18 cellular contexts compared by ENCODE assay signal in genomic region chr1:186235696-186236095, GRCh38.
A peak's percentile ranks its signal among the peaks of the same experiment; 100 is the strongest.
DNase-seq lines count a peak whose midpoint lies in the region; ATAC-seq and TF ChIP-seq lines count a peak whose summit lies in the region.
"Had no signal": no experiment of that assay in that cellular context is flagged by ENCODE, and none has a peak within 500 bp of the region (broad histone marks: within the 10 kb centered on the region; RNA-seq: fewer than 3 reads in every experiment).

No MANE protein-coding gene starts in this region.

- no peaks in the 10 kb centered on the region for H3K9me3 Mint-ChIP-seq in endodermal cell
- H3K9me3 Mint-ChIP-seq: CD4-positive, alpha-beta T cell; CD8-positive, alpha-beta T cell had no signal

- H3K9ac ChIP-seq in SK-N-SH (no peak overlapping the region), HCT116 (ENCODE audit: low read length) (no peak overlapping the region), mesendoderm (ENCODE audit: low read length) (no peak overlapping the region), endodermal cell (ENCODE audit: extremely low read depth, low read length, poor library complexity, severe bottlenecking) (no peak overlapping the region)
- H3K9ac ChIP-seq: BLaER1 treated with 17β-estradiol and CSF1 and Interleukin-3, amounts not matched to agents 10 nM and 100 nM had no signal

- H3K4me1 ChIP-seq in SK-N-SH (ENCODE audit: control insufficient read depth in 1 of 2, insufficient read depth in 2 of 2, low read depth in 1 of 2, low read length in 1 of 2): peaks cover 0 to 5% of the 10 kb centered on the region in 2 experiments; a peak in 2 of 4 replicates
- H3K4me1 ChIP-seq in HCT116 (ENCODE audit: control insufficient read depth in 1 of 2, insufficient read depth in 2 of 2, low read length in 2 of 2): peaks cover 5 to 21% of the 10 kb centered on the region in 2 experiments; a peak in 3 of 4 replicates
- no peaks in the 10 kb centered on the region for H3K4me1 ChIP-seq in mesendoderm (ENCODE audit: control insufficient read depth, low read depth, low read length)
- no peaks in the 10 kb centered on the region for H3K4me1 ChIP-seq in endodermal cell (ENCODE audit: control insufficient read depth, insufficient read depth, low read length)
- H3K4me1 ChIP-seq: BLaER1 treated with 17β-estradiol and CSF1 and Interleukin-3, amounts not matched to agents 10 nM and 100 nM; Caco-2 had no signal

- TF ChIP-seq RAD21 in SK-N-SH (IDR thresholded peaks at IDR 0.05; ENCODE audit: low read length) (no peak), HCT116 (IDR thresholded peaks at IDR 0.05; ENCODE audit: low read depth) (no peak)

- no peaks in the 10 kb centered on the region for H3K27me3 ChIP-seq in SK-N-SH (ENCODE audit: insufficient read depth)
- no peaks in the 10 kb centered on the region for H3K27me3 ChIP-seq in HCT116 (ENCODE audit: insufficient read depth, low read length)
- H3K27me3 ChIP-seq in mesendoderm (ENCODE audit: insufficient read depth, low read length, poor library complexity): no peaks in the 10 kb centered on the region
- H3K27me3 ChIP-seq in endodermal cell (ENCODE audit: control insufficient read depth, insufficient read depth, low read length, poor library complexity, severe bottlenecking): no peaks in the 10 kb centered on the region
- H3K27me3 ChIP-seq: BLaER1 treated with 17β-estradiol and CSF1 and Interleukin-3, amounts not matched to agents 10 nM and 100 nM had no signal

- intact Hi-C loops in HCT116 (cut with micrococcal nuclease): no loop called here

- no TSS peak for BruUV-seq in HCT116 (replicated peaks; lab: Mats Ljungman, UMichigan)

- H3K4me2 ChIP-seq in SK-N-SH (no peak overlapping the region), HCT116 (ENCODE audit: low read length) (no peak overlapping the region), mesendoderm (ENCODE audit: low read length) (no peak overlapping the region)
- H3K4me2 ChIP-seq: BLaER1 treated with 17β-estradiol and CSF1 and Interleukin-3, amounts not matched to agents 10 nM and 100 nM had no signal

- H2AFZ ChIP-seq in SK-N-SH (ENCODE audit: low read depth): peak overlapping the region; percentile 63; the same call in 1 of the 2 replicates
- H2AFZ ChIP-seq in HCT116 (ENCODE audit: low read depth, low read length, poor library complexity, severe bottlenecking): peak overlapping the region; percentile 12

- H3K4me1 Mint-ChIP-seq in endodermal cell: no peaks in the 10 kb centered on the region
- H3K4me1 Mint-ChIP-seq: B cell had no signal

- H3K56ac ChIP-seq in mesendoderm (ENCODE audit: low read length): no peak overlapping the region

- no peak for TF ChIP-seq POLR2A in HCT116 (IDR thresholded peaks at IDR 0.05; ENCODE audit: borderline replicate concordance, extremely low read depth, insufficient read depth, insufficient read length)

- POLR2A ChIA-PET in SK-N-SH (lab: Yijun Ruan, JAX): no interaction called here
- POLR2A ChIA-PET in HCT116 (lab: Charles Lee): no interaction called here

- H3K9me3 ChIP-seq in SK-N-SH: no peaks in the 10 kb centered on the region
- H3K9me3 ChIP-seq in HCT116 (ENCODE audit: control insufficient read depth in 1 of 2, insufficient read depth in 1 of 2, low read depth in 1 of 2, low read length in 2 of 2): no peaks in the 10 kb centered on the region
- H3K9me3 ChIP-seq in endodermal cell (ENCODE audit: control insufficient read depth, low read length): no peaks in the 10 kb centered on the region
- H3K9me3 ChIP-seq: A549; BLaER1 treated with 17β-estradiol and CSF1 and Interleukin-3, amounts not matched to agents 10 nM and 100 nM; Caco-2 had no signal

- no peak for TF ChIP-seq CTCF in SK-N-SH (IDR thresholded peaks at IDR 0.05)
- no peak for TF ChIP-seq CTCF in HCT116 (IDR thresholded peaks at IDR 0.05 in 2 of 3, conservative IDR thresholded peaks at IDR 0.05 in 1 of 3; ENCODE audit: borderline replicate concordance in 1 of 3, insufficient read depth in 1 of 3, low read depth in 2 of 3, low read length in 2 of 3)
- no peak for TF ChIP-seq CTCF in endodermal cell (conservative IDR thresholded peaks at IDR 0.05)

- no peak overlapping the region for H3K4ac ChIP-seq in mesendoderm (ENCODE audit: low read depth, low read length)

- no peak overlapping the region for H3K27ac ChIP-seq in SK-N-SH (ENCODE audit: low read depth in 2 of 2, low read length in 1 of 2)
- H3K27ac ChIP-seq in HCT116 (ENCODE audit: low read depth, low read length): no peak overlapping the region
- no peak overlapping the region for H3K27ac ChIP-seq in mesendoderm (ENCODE audit: low read depth, low read length)
- no peak overlapping the region for H3K27ac ChIP-seq in endodermal cell (ENCODE audit: low read depth, low read length)
- H3K27ac ChIP-seq: 22Rv1; BLaER1 treated with 17β-estradiol and CSF1 and Interleukin-3, amounts not matched to agents 10 nM and 100 nM; C4-2B had no signal

- H3K18ac ChIP-seq in mesendoderm (ENCODE audit: low read length): no peak overlapping the region

- no peaks in the 10 kb centered on the region for H3K36me3 ChIP-seq in SK-N-SH (replicated peaks in 1 of 2; ENCODE audit: control insufficient read depth in 1 of 2, insufficient read depth in 2 of 2, low read length in 1 of 2)
- H3K36me3 ChIP-seq in HCT116 (ENCODE audit: control insufficient read depth in 1 of 2, insufficient read depth in 2 of 2, low read length in 2 of 2): no peaks in the 10 kb centered on the region
- H3K36me3 ChIP-seq in mesendoderm (ENCODE audit: control insufficient read depth, insufficient read depth, low read length): no peaks in the 10 kb centered on the region
- H3K36me3 ChIP-seq in endodermal cell (ENCODE audit: control insufficient read depth, insufficient read depth, low read length): no peaks in the 10 kb centered on the region
- H3K36me3 ChIP-seq: BLaER1 treated with 17β-estradiol and CSF1 and Interleukin-3, amounts not matched to agents 10 nM and 100 nM had no signal

- H3K23ac ChIP-seq in mesendoderm (ENCODE audit: low read length): no peak overlapping the region

- H2BK15ac ChIP-seq in mesendoderm (replicated peaks; ENCODE audit: low read depth): peak overlapping the region; percentile 78

- H3K9me2 ChIP-seq in SK-N-SH: no peaks in the 10 kb centered on the region
- H3K9me2 ChIP-seq in HCT116 (ENCODE audit: insufficient read depth): no peaks in the 10 kb centered on the region

- no peak overlapping the region for H2BK120ac ChIP-seq in mesendoderm (ENCODE audit: low read depth, low read length)

- H3K36me3 Mint-ChIP-seq in endodermal cell (ENCODE audit: low read depth): no peaks in the 10 kb centered on the region
- H3K36me3 Mint-ChIP-seq: CD8-positive, alpha-beta T cell had no signal

- H3K4me3 ChIP-seq in SK-N-SH (ENCODE audit: low read depth in 2 of 2, low read length in 1 of 2): no peak overlapping the region
- H3K4me3 ChIP-seq in HCT116 (replicated peaks in 1 of 2; ENCODE audit: low read depth in 1 of 2, low read length in 2 of 2): no peak overlapping the region
- no peak overlapping the region for H3K4me3 ChIP-seq in mesendoderm (ENCODE audit: low read length)
- H3K4me3 ChIP-seq in endodermal cell (ENCODE audit: low read length): no peak overlapping the region
- H3K4me3 ChIP-seq: A549; BLaER1 treated with 17β-estradiol and CSF1 and Interleukin-3, amounts not matched to agents 10 nM and 100 nM had no signal

- no peaks in the 10 kb centered on the region for H3F3A ChIP-seq in SK-N-SH (replicated peaks; ENCODE audit: insufficient read depth)

- H3K79me2 ChIP-seq in SK-N-SH (ENCODE audit: insufficient read depth) (no peaks in the 10 kb centered on the region), HCT116 (ENCODE audit: insufficient read depth, low read length) (no peaks in the 10 kb centered on the region), mesendoderm (ENCODE audit: control insufficient read depth, insufficient read depth, low read length) (no peaks in the 10 kb centered on the region)

- no peak for TF ChIP-seq EP300 in SK-N-SH (IDR thresholded peaks at IDR 0.05; ENCODE audit: borderline replicate concordance in 1 of 2, low read depth in 1 of 2, low read length in 1 of 2)

- RAD21 ChIA-PET in HCT116 (lab: Charles Lee; ENCODE audit: low non-redundant PET in 1 of 2, low total read pairs in 2 of 2, uncharacterized antibody in 2 of 2, unreplicated experiment in 2 of 2): no interaction called here

- CTCF ChIA-PET in SK-N-SH (lab: Yijun Ruan, JAX) (no interaction called here), HCT116 (lab: Charles Lee) (no interaction called here)

- no peak overlapping the region for H2AK5ac ChIP-seq in mesendoderm (ENCODE audit: low read length)

- no peaks in the 10 kb centered on the region for H3K27me3 Mint-ChIP-seq in endodermal cell (ENCODE audit: insufficient read depth)
- H3K27me3 Mint-ChIP-seq: B cell had no signal

- no peak for DNase-seq in SK-N-SH
- DNase-seq in HCT116 (ENCODE audit: low read depth, low spot score): no peak
- no peak for DNase-seq in mesendoderm
- DNase-seq in stimulated activated naive CD4-positive, alpha-beta T cell (lab: John Stamatoyannopoulos, UW): no peak
- DNase-seq in endodermal cell: no peak
- DNase-seq: AML-193; Caco-2; Calu3; CD4-positive, alpha-beta T cell; CD8-positive, alpha-beta T cell; DMS79 treated with DMSO at 0.1 percent for 48 hours; GF-D8 had no signal

- WGBS in SK-N-SH (ENCODE audit: low lambda C conversion rate): 38% methylated on average over 4 of the region's 4 CpGs
- no CpG with 5 or more reads among the region's 4 CpGs for WGBS in mesendoderm (ENCODE audit: extremely low coverage, insufficient coverage, low lambda C conversion rate)
- 76 to 81% methylated on average over 4 of the region's 4 CpGs for WGBS in endodermal cell (ENCODE audit: insufficient coverage in 1 of 2, insufficient read length in 1 of 2), 2 experiments

- H3K79me1 ChIP-seq in mesendoderm (ENCODE audit: low read length): no peaks in the 10 kb centered on the region

- no peak for ATAC-seq in SK-N-SH treated with all-trans-retinoic acid at 6 μM for 48 hours
- no peak for ATAC-seq in HCT116
- ATAC-seq: CD8-positive, alpha-beta T cell had no signal

- H4K8ac ChIP-seq in mesendoderm (ENCODE audit: low read depth, low read length): no peak overlapping the region

- H3K4me3 Mint-ChIP-seq in endodermal cell: no peak overlapping the region
- H3K4me3 Mint-ChIP-seq: B cell; CD4-positive, alpha-beta T cell; CD8-positive, alpha-beta T cell had no signal

- no peak overlapping the region for H3K27ac Mint-ChIP-seq in endodermal cell
- H3K27ac Mint-ChIP-seq: B cell; CD4-positive, alpha-beta T cell; CD8-positive, alpha-beta T cell had no signal

- H4K20me1 ChIP-seq in SK-N-SH (ENCODE audit: insufficient read depth): no peaks in the 10 kb centered on the region
- H4K20me1 ChIP-seq in HCT116 (ENCODE audit: insufficient read depth): no peaks in the 10 kb centered on the region
- H4K20me1 ChIP-seq: BLaER1 treated with 17β-estradiol and CSF1 and Interleukin-3, amounts not matched to agents 10 nM and 100 nM had no signal

- H2BK5ac ChIP-seq in mesendoderm (ENCODE audit: low read length): no peak overlapping the region

- H4K5ac ChIP-seq in mesendoderm (ENCODE audit: low read length): no peak overlapping the region

TF ChIP-seq in SK-N-SH, 30 proteins besides CTCF, POLR2A, EP300 and RAD21 (continues in another document):
- TF ChIP-seq TEAD4 (IDR thresholded peaks at IDR 0.05; ENCODE audit: borderline replicate concordance, insufficient read depth): no peak

TF ChIP-seq in SK-N-SH treated with all-trans-retinoic acid at 6 μM for 48 hours, 23 proteins besides CTCF, POLR2A, EP300 and RAD21 (continues in another document):
- no peak for TF ChIP-seq BACH2 (CRISPR knock-in tag; IDR thresholded peaks at IDR 0.05; ENCODE audit: borderline replicate concordance)

TF ChIP-seq in HCT116, 20 proteins besides CTCF, POLR2A, EP300 and RAD21 (continues in another document):
- TF ChIP-seq ELF1 (IDR thresholded peaks at IDR 0.05; ENCODE audit: borderline replicate concordance, low read depth): no peak
